Comparison of ENCODE assay signal across 8 cellular contexts in genomic region chr17:15260376-15261062, GRCh38. TPM values are rescaled to one million over a fixed set of nuclear protein-coding genes. Genes with fewer than 3 reads are reported as not detected.
A peak's percentile ranks its signal among the peaks of the same experiment; 100 is the strongest.
DNase-seq lines count a peak whose midpoint lies in the region; ATAC-seq and TF ChIP-seq lines count a peak whose summit lies in the region.

No MANE protein-coding gene starts in this region.

- peak; percentile 67 for TF ChIP-seq CTCF in GM10266 (IDR thresholded peaks at IDR 0.05; ENCODE audit: control insufficient read depth, insufficient read depth, low read depth, missing control alignments)
- TF ChIP-seq CTCF in adrenal gland (IDR thresholded peaks at IDR 0.05), result peak in 4 of 6 experiments; percentile 12 to 97 (median 92)
- peak; percentile 96 for TF ChIP-seq CTCF in osteocyte (IDR thresholded peaks at IDR 0.05)
- peak; percentile 86 to 97 (median 96) for TF ChIP-seq CTCF in upper lobe of left lung (IDR thresholded peaks at IDR 0.05)

- peaks cover 28% of the 10 kb centered on the region for H3K36me3 Mint-ChIP-seq in osteocyte (ENCODE audit: unreplicated experiment)

- H3K36me3 ChIP-seq in SJSA1 (peaks cover 60% of the 10 kb centered on the region), adrenal gland (replicated peaks in 1 of 2) (peaks cover 0 to 26% of the 10 kb centered on the region in 2 donors), upper lobe of left lung (peaks cover 6 to 31% (median 7%) of the 10 kb centered on the region in 4 donors)

- H3K4me3 ChIP-seq in SJSA1 (peak overlapping the region; percentile 57), adrenal gland (peak overlapping the region in 3 of 4 donors; percentile 52 to 72 (median 54)), upper lobe of left lung (peak overlapping the region; percentile 12 to 71 (median 58))

- H3K27me3 ChIP-seq in SJSA1 (replicated peaks) (no peaks in the 10 kb centered on the region), adrenal gland (no peaks in the 10 kb centered on the region), upper lobe of left lung (no peaks in the 10 kb centered on the region)

- peaks cover 67% of the 10 kb centered on the region for H3K4me1 Mint-ChIP-seq in osteocyte (ENCODE audit: unreplicated experiment)

- TF ChIP-seq POLR2A in adrenal gland (IDR thresholded peaks at IDR 0.05) (peak; percentile 56 to 75), upper lobe of left lung (IDR thresholded peaks at IDR 0.05) (peak in 2 of 4 donors; percentile 22 to 59)

- H3K27ac ChIP-seq in SJSA1 (peak overlapping the region; percentile 74), adrenal gland (peak overlapping the region; percentile 74 to 97 (median 94)), upper lobe of left lung (peak overlapping the region; percentile 86 to 93 (median 88))

- H3K27me3 Mint-ChIP-seq in osteocyte (ENCODE audit: unreplicated experiment), result no peaks in the 10 kb centered on the region

- peaks cover 35% of the 10 kb centered on the region for H3K4me1 ChIP-seq in SJSA1 (replicated peaks)
- peaks cover 13 to 52% of the 10 kb centered on the region in 2 donors for H3K4me1 ChIP-seq in adrenal gland (replicated peaks in 1 of 2)
- H3K4me1 ChIP-seq in upper lobe of left lung, result peaks cover 33 to 70% (median 57%) of the 10 kb centered on the region in 4 donors

- H3K9me3 ChIP-seq in SJSA1 (replicated peaks) (no peaks in the 10 kb centered on the region), adrenal gland (replicated peaks in 1 of 3) (no peaks in the 10 kb centered on the region), upper lobe of left lung (no peaks in the 10 kb centered on the region)

- WGBS in adrenal gland, 4 donors, result 0 to 5% (median 1%) methylated on average over 8 to 59 of the region's 59 CpGs
- WGBS in upper lobe of left lung, 2 donors, result 1 to 3% methylated on average over 16 to 55 of the region's 59 CpGs

- peak overlapping the region; percentile 95 for H3K27ac Mint-ChIP-seq in osteocyte (ENCODE audit: unreplicated experiment)

- H3K4me3 Mint-ChIP-seq in osteocyte (ENCODE audit: unreplicated experiment), result peak overlapping the region; percentile 99

- H3K9me3 Mint-ChIP-seq in osteocyte (ENCODE audit: unreplicated experiment), result no peaks in the 10 kb centered on the region

- intact Hi-C loops in adrenal gland (cut with DNase I), result loop anchor here (5.0 kb wide), 1 partner anchor 242 kb away; no protein-coding TSS in a partner anchor
- intact Hi-C loops in cardiac septum (cut with DNase I), result loop anchor here (1.0 to 5.0 kb wide), 5 partner anchors 28 to 242 kb away; partner anchors contain the start of gene TEKT3

- DNase-seq in GM10266 (ENCODE audit: extremely low spot score) (peak; percentile 76), HK-2 (ENCODE audit: unreplicated experiment) (peak; percentile 87), SJSA1 (ENCODE audit: low read depth in 1 of 2, low spot score in 2 of 2) (peak; percentile 82 to 88), adrenal gland (peak; percentile 82 to 93 (median 90)), cardiac septum (ENCODE audit: low spot score) (peak; percentile 92), osteocyte (ENCODE audit: extremely low spot score, unreplicated experiment) (peak; percentile 97), upper lobe of left lung (peak; percentile 82 to 98)

- peak; percentile 81 to 85 for ATAC-seq in upper lobe of left lung (ENCODE audit: low FRiP score in 2 of 2)
- ATAC-seq in GM21619 (IDR thresholded peaks at IDR 0.05; ENCODE audit: unreplicated experiment), result no peak

- TF ChIP-seq EP300 in upper lobe of left lung (IDR thresholded peaks at IDR 0.05), result no peak

RNA-seq across cellular contexts. Expression of gene PMP22, which starts 4.6 kb away (rescaled TPM):
- 80.3 and 103 TPM in 2 replicates for total RNA-seq in SJSA1 (2014; rRNA removed; shearing (Covaris generic))
- total RNA-seq in adrenal gland, result 100 to 1,000 TPM in 2 of 8 donors, 10 to 100 TPM in 6; 35.7 to 142 (median 91.7) TPM
- 10 to 100 TPM; 17.1 to 54.1 (median 45.6) TPM for polyA plus RNA-seq in adrenal gland
- total RNA-seq in cardiac septum, result 91.8 TPM
- total RNA-seq in osteocyte, result 188 and 204 TPM in 2 replicates
- total RNA-seq in upper lobe of left lung, result 100 to 1,000 TPM in 3 of 6 donors, 10 to 100 TPM in 3; 49.7 to 179 (median 105) TPM
